In the genomic region with DNA sequence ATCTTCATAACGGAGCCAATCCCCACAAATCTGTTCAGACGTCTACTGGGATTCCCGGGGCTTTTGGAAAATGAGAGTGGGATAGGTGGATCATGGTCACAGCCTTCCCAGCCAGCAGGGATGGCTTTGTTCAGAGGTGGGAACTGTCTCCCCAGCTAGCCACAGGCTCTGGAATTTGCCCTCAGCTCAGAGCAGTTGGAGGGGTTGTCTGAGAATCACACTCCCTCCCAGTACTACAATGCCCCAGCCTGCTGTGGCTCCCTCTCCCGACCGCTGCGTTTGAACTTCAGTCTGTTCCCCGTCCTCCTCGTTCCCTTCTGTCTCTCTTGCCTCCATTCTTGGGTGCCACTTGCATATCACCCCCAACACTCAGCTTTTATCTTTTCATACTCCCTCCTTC, we compare ENCODE assay signal across 21 cellular contexts.
"Had no signal": no experiment of that assay in that cellular context is flagged by ENCODE, and none has a peak within 500 bp of the region (broad histone marks: within the 10 kb centered on the region; RNA-seq: fewer than 3 reads in every experiment).

No MANE protein-coding gene starts in this region.

- H3K4me1 ChIP-seq: lower lobe of right lung, uterus had no signal

- H3K36me3 ChIP-seq: lower lobe of right lung, uterus had no signal

- H3K36me3 Mint-ChIP-seq: activated CD8-positive, alpha-beta memory T cell treated with anti-CD3 and anti-CD28 coated beads, Interleukin-2, amount 10 ng/mL, durations not matched to agents 7 days and 5 days; stimulated activated naive B cell treated with anti-CD40 and anti-IgM and Interleukin-4, amounts not matched to agents 10 μg/mL and 1 μg/mL and 100 μg/mL, for 72 hours had no signal

- H3K27me3 Mint-ChIP-seq: activated CD8-positive, alpha-beta memory T cell treated with anti-CD3 and anti-CD28 coated beads, Interleukin-2, amount 10 ng/mL, durations not matched to agents 7 days and 5 days; activated CD8-positive, alpha-beta T cell treated with anti-CD3 and anti-CD28 coated beads for 36 hours had no signal

- H3K27me3 ChIP-seq: gastroesophageal sphincter, testis, uterus had no signal

- H3K27ac ChIP-seq: coronary artery, gastroesophageal sphincter, lower lobe of right lung, testis, uterus had no signal

- DNase-seq: activated CD4-positive, alpha-beta T cell treated with anti-CD3 and anti-CD28 coated beads, Interleukin-2, amount 10 ng/mL, durations not matched to agents 7 days and 5 days; activated CD4-positive, CD25-positive, alpha-beta regulatory T cell treated with anti-CD3 and anti-CD28 coated beads, Interleukin-2, amount 50 U/mL, for 72 hours; activated CD8-positive, alpha-beta memory T cell treated with anti-CD3 and anti-CD28 coated beads, Interleukin-2, amount 10 ng/mL, durations not matched to agents 7 days and 5 days; activated CD8-positive, alpha-beta T cell treated with anti-CD3 and anti-CD28 coated beads for 36 hours; activated gamma-delta T cell; activated naive CD4-positive, alpha-beta T cell treated with anti-CD3 and anti-CD28 coated beads, Interleukin-2, amount 50 U/mL, for 16 hours; activated T-cell treated with anti-CD3 and anti-CD28 coated beads for 4 hours; aorta; kidney; lower lobe of right lung; naive thymus-derived CD8-positive, alpha-beta T cell; small intestine; stimulated activated CD4-positive, alpha-beta T cell treated with anti-CD3 and anti-CD28 coated beads, Interleukin-2, amount 100 ng/mL, for 48 hours; stimulated activated CD8-positive, alpha-beta memory T cell treated with anti-CD3 and anti-CD28 coated beads, Interleukin-4, amount 100 ng/mL, for 48 hours; stimulated activated naive B cell treated with anti-CD40 and anti-IgM and Interleukin-4, amounts not matched to agents 10 μg/mL and 1 μg/mL and 100 μg/mL, for 72 hours; testis; trophoblast cell; uterus had no signal

- H3K4me3 Mint-ChIP-seq: activated CD4-positive, alpha-beta T cell treated with anti-CD3 and anti-CD28 coated beads, Interleukin-2, amount 10 ng/mL, durations not matched to agents 7 days and 5 days; activated CD8-positive, alpha-beta memory T cell treated with anti-CD3 and anti-CD28 coated beads, Interleukin-2, amount 10 ng/mL, durations not matched to agents 7 days and 5 days; activated CD8-positive, alpha-beta T cell treated with anti-CD3 and anti-CD28 coated beads for 36 hours; naive thymus-derived CD8-positive, alpha-beta T cell; stimulated activated naive B cell treated with anti-CD40 and anti-IgM and Interleukin-4, amounts not matched to agents 10 μg/mL and 1 μg/mL and 100 μg/mL, for 72 hours had no signal

- H3K4me1 Mint-ChIP-seq: activated CD4-positive, alpha-beta T cell treated with anti-CD3 and anti-CD28 coated beads, Interleukin-2, amount 10 ng/mL, durations not matched to agents 7 days and 5 days; activated CD8-positive, alpha-beta memory T cell treated with anti-CD3 and anti-CD28 coated beads, Interleukin-2, amount 10 ng/mL, durations not matched to agents 7 days and 5 days; naive thymus-derived CD8-positive, alpha-beta T cell; stimulated activated naive B cell treated with anti-CD40 and anti-IgM and Interleukin-4, amounts not matched to agents 10 μg/mL and 1 μg/mL and 100 μg/mL, for 72 hours had no signal

- H3K4me3 ChIP-seq: coronary artery, gastroesophageal sphincter, lower lobe of right lung, testis, uterus had no signal

- H3K9me3 Mint-ChIP-seq: activated CD4-positive, alpha-beta T cell treated with anti-CD3 and anti-CD28 coated beads, Interleukin-2, amount 10 ng/mL, durations not matched to agents 7 days and 5 days; activated CD8-positive, alpha-beta T cell treated with anti-CD3 and anti-CD28 coated beads for 36 hours; naive thymus-derived CD8-positive, alpha-beta T cell had no signal

- ATAC-seq: activated CD8-positive, alpha-beta memory T cell treated with anti-CD3 and anti-CD28 coated beads, Interleukin-2, amount 10 ng/mL, durations not matched to agents 7 days and 5 days; activated CD8-positive, alpha-beta T cell treated with anti-CD3 and anti-CD28 coated beads for 36 hours; gastroesophageal sphincter; lower lobe of right lung; naive thymus-derived CD8-positive, alpha-beta T cell; sciatic nerve; stimulated activated naive B cell treated with anti-CD40 and anti-IgM and Interleukin-4, amounts not matched to agents 10 μg/mL and 1 μg/mL and 100 μg/mL, for 72 hours had no signal

- H3K27ac Mint-ChIP-seq: activated CD4-positive, alpha-beta T cell treated with anti-CD3 and anti-CD28 coated beads, Interleukin-2, amount 10 ng/mL, durations not matched to agents 7 days and 5 days; activated CD8-positive, alpha-beta memory T cell treated with anti-CD3 and anti-CD28 coated beads, Interleukin-2, amount 10 ng/mL, durations not matched to agents 7 days and 5 days; activated CD8-positive, alpha-beta T cell treated with anti-CD3 and anti-CD28 coated beads for 36 hours; stimulated activated naive B cell treated with anti-CD40 and anti-IgM and Interleukin-4, amounts not matched to agents 10 μg/mL and 1 μg/mL and 100 μg/mL, for 72 hours had no signal

- H3K9me3 ChIP-seq: gastroesophageal sphincter, lower lobe of right lung, testis, uterus had no signal
